8 cellular contexts compared by ENCODE assay signal in genomic region chr1:185670187-185670627, GRCh38.
A peak's percentile ranks its signal among the peaks of the same experiment; 100 is the strongest.
DNase-seq lines count a peak whose midpoint lies in the region; ATAC-seq, FAIRE-seq and TF ChIP-seq lines count a peak whose summit lies in the region.

No MANE protein-coding gene starts in this region.

- H3K9me3 Mint-ChIP-seq in nephron, result no peaks in the 10 kb centered on the region

- no peak overlapping the region for H3K4me3 ChIP-seq in NB4 (ENCODE audit: low read depth, low read length)
- no peak overlapping the region for H3K4me3 ChIP-seq in endothelial cell of umbilical vein (replicated peaks in 1 of 3; ENCODE audit: insufficient read depth in 1 of 3, low read depth in 1 of 3, low read length in 3 of 3)

- CTCF ChIA-PET in endothelial cell of umbilical vein (lab: Charles Lee), result interaction anchor here (0.7 to 3.6 kb wide), 39 partner anchors 9 to 865 kb away, joined by 3 to 40 read pairs (median 4); partner anchors contain the start of gene IVNS1ABP

- ATAC-seq in GM18508 (IDR thresholded peaks at IDR 0.05; ENCODE audit: insufficient read depth, unreplicated experiment), result peak; percentile 66
- peak; percentile 64 to 80 for ATAC-seq in activated CD4-positive, CD25-positive, alpha-beta regulatory T cell treated with anti-CD3 and anti-CD28 coated beads, Interleukin-2, amount 50 U/mL, for 24 hours
- ATAC-seq in GM21825 (IDR thresholded peaks at IDR 0.05; ENCODE audit: unreplicated experiment), result no peak
- ATAC-seq in HG03571 (IDR thresholded peaks at IDR 0.05; ENCODE audit: unreplicated experiment), result no peak

- H3K9me3 ChIP-seq in endothelial cell of umbilical vein (replicated peaks; ENCODE audit: control insufficient read depth, insufficient read depth, low read length), result no peaks in the 10 kb centered on the region

- no TSS peak for BruUV-seq in endothelial cell of umbilical vein (replicated peaks; lab: Mats Ljungman, UMichigan)

- POLR2A ChIA-PET in endothelial cell of umbilical vein (lab: Charles Lee), result interaction anchor here (0.8 to 1.0 kb wide), 3 partner anchors 24 to 353 kb away, joined by 3 to 4 read pairs (median 4); partner anchors contain the start of gene IVNS1ABP

- H3K36me3 Mint-ChIP-seq in nephron (ENCODE audit: low read depth), result no peaks in the 10 kb centered on the region

- peak overlapping the region; percentile 68 for H2AFZ ChIP-seq in endothelial cell of umbilical vein (ENCODE audit: low read depth, low read length)

- H3K4me1 ChIP-seq in endothelial cell of umbilical vein (ENCODE audit: control insufficient read depth, extremely low read depth, insufficient read depth, low read length), result peaks cover 17% of the 10 kb centered on the region

- H3K27ac ChIP-seq in endothelial cell of umbilical vein (ENCODE audit: insufficient read depth, low read depth, low read length), result no peak overlapping the region

- H3K36me3 ChIP-seq in endothelial cell of umbilical vein (ENCODE audit: control insufficient read depth in 2 of 2, extremely low read depth in 1 of 2, insufficient read depth in 2 of 2, low read length in 2 of 2), result no peaks in the 10 kb centered on the region

- DNase-seq in AG20443 (ENCODE audit: low spot score) (peak; percentile 43), NB4 (ENCODE audit: low read depth) (peak; percentile 68), endothelial cell of umbilical vein (ENCODE audit: low read depth, low spot score) (peak; percentile 74)

- intact Hi-C loops in endothelial cell of umbilical vein (cut with micrococcal nuclease), result loop anchor here (1.0 to 5.0 kb wide), 6 partner anchors 103 to 513 kb away; partner anchors contain the start of genes IVNS1ABP, SWT1 and TRMT1L

- H3K4me2 ChIP-seq in endothelial cell of umbilical vein (ENCODE audit: insufficient read depth, low read length), result no peak overlapping the region

- TF ChIP-seq POLR2A in NB4 (IDR thresholded peaks at IDR 0.05; ENCODE audit: extremely low read depth, insufficient read length) (no peak), endothelial cell of umbilical vein (IDR thresholded peaks at IDR 0.05; ENCODE audit: low read depth, low read length) (no peak)

- H3K79me2 ChIP-seq in endothelial cell of umbilical vein (ENCODE audit: control insufficient read depth, insufficient read depth, low read length), result no peaks in the 10 kb centered on the region

- no peak for FAIRE-seq in endothelial cell of umbilical vein (lab: Jason Lieb, UNC)

- H4K20me1 ChIP-seq in endothelial cell of umbilical vein (replicated peaks; ENCODE audit: control insufficient read depth, extremely low read depth, insufficient read depth, low read length), result no peaks in the 10 kb centered on the region

- no peak overlapping the region for H3K9ac ChIP-seq in endothelial cell of umbilical vein (replicated peaks; ENCODE audit: extremely low read depth, insufficient read depth, low read length)

- no peaks in the 10 kb centered on the region for H3K27me3 ChIP-seq in endothelial cell of umbilical vein (ENCODE audit: control insufficient read depth in 2 of 2, insufficient read depth in 2 of 2, low read length in 2 of 2)

- H3K4me3 Mint-ChIP-seq in nephron, result no peak overlapping the region

- dilution Hi-C loops in endothelial cell of umbilical vein (cut with MboI; ENCODE audit: extremely low pct_ligation_motif_present, low sequenced_read_pairs), result no loop called here

- peaks cover 13% of the 10 kb centered on the region for H3K4me1 Mint-ChIP-seq in nephron

- H3K27ac Mint-ChIP-seq in nephron, result no peak overlapping the region

- H3K9me1 ChIP-seq in endothelial cell of umbilical vein (replicated peaks; ENCODE audit: control insufficient read depth, extremely low read depth, insufficient read depth, low read length), result no peaks in the 10 kb centered on the region

- TF ChIP-seq CTCF in NB4 (IDR thresholded peaks at IDR 0.05; ENCODE audit: low read depth, low read length), result peak; percentile 52
- peak; percentile 44 to 57 for TF ChIP-seq CTCF in endothelial cell of umbilical vein (IDR thresholded peaks at IDR 0.05; ENCODE audit: extremely low read depth in 1 of 2, insufficient read depth in 1 of 2, low read depth in 1 of 2, low read length in 2 of 2)
- TF ChIP-seq CTCF in nephron (IDR thresholded peaks at IDR 0.05; ENCODE audit: unreplicated experiment in 3 of 3), result peak; percentile 56 to 70 (median 59)

- peaks cover 4% of the 10 kb centered on the region for H3K27me3 Mint-ChIP-seq in nephron (ENCODE audit: low read depth)

TF ChIP-seq in endothelial cell of umbilical vein, 7 proteins besides CTCF, POLR2A, EP300 and RAD21:
- TF ChIP-seq JUN (IDR thresholded peaks at IDR 0.05; ENCODE audit: borderline replicate concordance, insufficient read depth, insufficient read length, low read depth), result no peak
- no peak for TF ChIP-seq FOS (IDR thresholded peaks at IDR 0.05; ENCODE audit: borderline replicate concordance, insufficient read depth, low read length)
- no peak for TF ChIP-seq EZH2 (IDR thresholded peaks at IDR 0.05; ENCODE audit: borderline replicate concordance, low read depth, low read length, severe bottlenecking)
- no peak for TF ChIP-seq MAX (IDR thresholded peaks at IDR 0.05; ENCODE audit: insufficient read depth, insufficient read length)
- no peak for TF ChIP-seq GATA2 (IDR thresholded peaks at IDR 0.05; ENCODE audit: insufficient read depth, insufficient read length, low read depth, low read length)

Comparison
In these comparisons a context has a peak if more than half of its experiments do, and no peak if none do; other contexts are left out.
1. ATAC-seq: peak in GM18508 (single experiment) and activated CD4-positive, CD25-positive, alpha-beta regulatory T cell treated with anti-CD3 and anti-CD28 coated beads, Interleukin-2, amount 50 U/mL, for 24 hours (2 of 2); none in GM21825 (single experiment) and HG03571 (single experiment).
2. Peak in every context shown above with its lines, with median percentiles within 50 percentile points of each other: DNase-seq and CTCF ChIP-seq.